In genomic region chr5:103377638-103378037, GRCh38 we compare ENCODE assay signal across 4 cellular contexts.
TF ChIP-seq lines count a peak whose summit lies in the region.

No MANE protein-coding gene starts in this region.

TF ChIP-seq in A549, 52 proteins besides CTCF, POLR2A, EP300 and RAD21:
- peak; percentile 87 for TF ChIP-seq MAFK (IDR thresholded peaks at IDR 0.05; ENCODE audit: partially characterized antibody)

TF ChIP-seq in IMR-90, 13 proteins besides CTCF, POLR2A, EP300 and RAD21:
- TF ChIP-seq NFE2L2 (IDR thresholded peaks at IDR 0.05; ENCODE audit: low read depth, low read length) (peak; percentile 5; the same call in 1 of the 2 replicates), MAFK (IDR thresholded peaks at IDR 0.05; ENCODE audit: low read depth, low read length) (peak; percentile 77)

TF ChIP-seq in K562, 482 proteins besides CTCF, POLR2A, EP300 and RAD21:
- peak; percentile 71 for TF ChIP-seq C11orf30 (IDR thresholded peaks at IDR 0.05; ENCODE audit: low read depth)
- peak; percentile 85 for TF ChIP-seq ZNF316 (IDR thresholded peaks at IDR 0.05)
- TF ChIP-seq MAFK (IDR thresholded peaks at IDR 0.05; ENCODE audit: low read length) = peak; percentile 41; the same call in 1 of the 2 replicates
- TF ChIP-seq MAFF (IDR thresholded peaks at IDR 0.05; ENCODE audit: low read length) = 0 out of 2 replicates have a peak, but pooled peaks have one; percentile 9
- peak; percentile 73 for TF ChIP-seq MAFG (tag; conservative IDR thresholded peaks at IDR 0.05)

TF ChIP-seq in HepG2, 621 proteins besides CTCF, POLR2A, EP300 and RAD21:
- TF ChIP-seq MAFF (IDR thresholded peaks at IDR 0.05; ENCODE audit: low read depth, low read length) = peak; percentile 68; the same call in 1 of the 2 replicates
- peak; percentile 52 to 83 for TF ChIP-seq MAFK (conservative IDR thresholded peaks at IDR 0.05 in 1 of 2, IDR thresholded peaks at IDR 0.05 in 1 of 2; ENCODE audit: low read length in 2 of 2)
